In the genomic region with DNA sequence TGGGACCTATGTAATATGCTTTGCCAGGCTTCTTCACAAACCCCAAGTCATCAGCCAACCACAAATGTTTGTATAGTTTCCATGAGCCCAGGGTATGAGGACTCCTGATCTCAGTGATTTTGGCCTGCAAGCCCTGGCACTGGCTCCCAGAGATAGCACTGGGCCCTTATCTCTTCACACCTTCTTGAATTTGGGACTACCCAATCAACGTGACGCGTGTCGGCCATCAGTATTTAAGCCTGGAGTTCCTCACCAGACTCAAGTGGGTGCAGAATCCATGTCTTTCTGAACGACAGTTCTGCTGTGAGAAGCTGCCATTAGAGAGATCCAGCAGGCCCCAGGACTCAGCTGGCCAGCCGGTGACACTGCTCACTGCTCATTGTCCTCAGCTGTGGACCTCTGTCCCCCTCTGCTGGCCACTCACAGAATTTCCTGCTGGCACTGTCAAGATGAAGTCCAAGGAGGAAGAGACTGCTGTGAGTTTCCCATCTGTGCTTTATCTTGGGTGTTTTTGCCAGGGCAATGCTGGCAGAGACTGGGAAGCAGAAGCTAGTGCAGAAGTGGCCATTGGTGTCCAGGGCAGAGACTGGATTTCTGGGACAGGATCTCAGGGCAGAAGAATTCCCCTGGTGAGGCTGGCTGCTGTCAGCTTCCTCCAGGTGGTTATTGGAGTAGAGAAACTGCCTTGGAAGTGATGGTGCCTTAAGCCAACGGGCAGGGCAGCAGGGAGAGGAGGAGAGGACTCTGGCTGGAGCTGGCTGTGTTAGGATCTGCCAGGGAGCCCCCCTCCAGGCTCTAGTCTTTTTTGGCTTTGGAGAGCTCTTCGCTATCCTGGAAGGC, we compare ENCODE assay signal across 1 cellular context.
TF ChIP-seq lines count a peak whose summit lies in the region.

No MANE protein-coding gene starts in this region.

TF ChIP-seq in K562, 482 proteins besides CTCF, POLR2A, EP300 and RAD21 (continued from another document and continues in another):
- TF ChIP-seq, protein P1, sequence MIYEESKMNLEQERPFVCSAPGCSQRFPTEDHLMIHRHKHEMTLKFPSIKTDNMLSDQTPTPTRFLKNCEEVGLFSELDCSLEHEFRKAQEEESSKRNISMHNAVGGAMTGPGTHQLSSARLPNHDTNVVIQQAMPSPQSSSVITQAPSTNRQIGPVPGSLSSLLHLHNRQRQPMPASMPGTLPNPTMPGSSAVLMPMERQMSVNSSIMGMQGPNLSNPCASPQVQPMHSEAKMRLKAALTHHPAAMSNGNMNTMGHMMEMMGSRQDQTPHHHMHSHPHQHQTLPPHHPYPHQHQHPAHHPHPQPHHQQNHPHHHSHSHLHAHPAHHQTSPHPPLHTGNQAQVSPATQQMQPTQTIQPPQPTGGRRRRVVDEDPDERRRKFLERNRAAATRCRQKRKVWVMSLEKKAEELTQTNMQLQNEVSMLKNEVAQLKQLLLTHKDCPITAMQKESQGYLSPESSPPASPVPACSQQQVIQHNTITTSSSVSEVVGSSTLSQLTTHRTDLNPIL (CRISPR knock-in tag; IDR thresholded peaks at IDR 0.05), result no peak
- TF ChIP-seq LEF1 (IDR thresholded peaks at IDR 0.05) (peak; percentile 68), TEAD2 (tag; IDR thresholded peaks at IDR 0.05) (no peak), ZNF589 (CRISPR knock-in tag; IDR thresholded peaks at IDR 0.05; ENCODE audit: low read depth) (peak; percentile 90), TCF7L2 (IDR thresholded peaks at IDR 0.05; ENCODE audit: low read depth, low read length) (no peak), BRF1 (IDR thresholded peaks at IDR 0.05; ENCODE audit: borderline replicate concordance, extremely low read depth, insufficient read length) (no peak), SMAD1 (IDR thresholded peaks at IDR 0.05; ENCODE audit: low read depth, low read length, partially characterized antibody) (peak; percentile 19), CAMTA2 (CRISPR knock-in tag; conservative IDR thresholded peaks at IDR 0.05) (no peak), CHD1 (IDR thresholded peaks at IDR 0.05; ENCODE audit: low read length) (no peak), ATF7 (IDR thresholded peaks at IDR 0.05) (peak; percentile 82), HNRNPH1 (optimal IDR thresholded peaks at IDR 0.05; ENCODE audit: low read depth, low read length) (no peak), E2F3 (CRISPR knock-in tag; IDR thresholded peaks at IDR 0.05) (no peak), PRMT5 (CRISPR knock-in tag; IDR thresholded peaks at IDR 0.05) (no peak), NONO (IDR thresholded peaks at IDR 0.05; ENCODE audit: low read depth in 2 of 2, low read length in 1 of 2) (peak in 1 of 2 experiments; percentile 71; a peak in 1 of 4 replicates), SIN3A (IDR thresholded peaks at IDR 0.05; ENCODE audit: borderline replicate concordance in 2 of 2, control insufficient read depth in 1 of 2, low read depth in 2 of 2, low read length in 2 of 2) (peak in 1 of 2 experiments; percentile 35; a peak in 1 of 4 replicates), TCFL5 (CRISPR knock-in tag; conservative IDR thresholded peaks at IDR 0.05) (no peak), ZNF253 (CRISPR knock-in tag; conservative IDR thresholded peaks at IDR 0.05) (no peak), MAZ (CRISPR knock-in tag; conservative IDR thresholded peaks at IDR 0.05 in 1 of 2, IDR thresholded peaks at IDR 0.05 in 1 of 2) (peak; percentile 71 to 80), ZNF764 (CRISPR knock-in tag; IDR thresholded peaks at IDR 0.05; ENCODE audit: low read depth) (no peak), ZBTB7A (IDR thresholded peaks at IDR 0.05; ENCODE audit: borderline replicate concordance, control insufficient read depth, low read depth, low read length) (no peak), SAFB2 (IDR thresholded peaks at IDR 0.05; ENCODE audit: borderline replicate concordance, low read depth, low read length, severe bottlenecking) (no peak), TGIF2 (CRISPR knock-in tag; IDR thresholded peaks at IDR 0.05) (no peak), RBBP5 (IDR thresholded peaks at IDR 0.05; ENCODE audit: borderline replicate concordance, insufficient read depth, low read length, poor library complexity, severe bottlenecking) (no peak), ZC3H11A (IDR thresholded peaks at IDR 0.05; ENCODE audit: low read depth, low read length) (no peak), GABPB2 (CRISPR knock-in tag; conservative IDR thresholded peaks at IDR 0.05) (no peak), SIN3B (IDR thresholded peaks at IDR 0.05; ENCODE audit: low read depth) (no peak), ZNF830 (CRISPR knock-in tag; IDR thresholded peaks at IDR 0.05) (no peak), RUNX1 (IDR thresholded peaks at IDR 0.05; ENCODE audit: low read depth) (no peak; the same call in 1 of the 2 replicates), NFRKB (IDR thresholded peaks at IDR 0.05; ENCODE audit: low read depth) (no peak), SP1 (CRISPR knock-in tag; IDR thresholded peaks at IDR 0.05) (peak; percentile 80), FOXA1 (IDR thresholded peaks at IDR 0.05; ENCODE audit: borderline replicate concordance) (no peak), KLF13 (tag; IDR thresholded peaks at IDR 0.05; ENCODE audit: borderline replicate concordance, low read depth) (no peak), SRF (CRISPR knock-in tag; IDR thresholded peaks at IDR 0.05) (no peak; a peak in 1 of 4 replicates), XRCC4 (IDR thresholded peaks at IDR 0.05; ENCODE audit: extremely low read depth, insufficient read depth, insufficient read length) (no peak), ZNF165 (CRISPR knock-in tag; IDR thresholded peaks at IDR 0.05; ENCODE audit: borderline replicate concordance) (no peak), ARHGAP35 (IDR thresholded peaks at IDR 0.05; ENCODE audit: partially characterized antibody) (no peak), FOSL1 (tag; conservative IDR thresholded peaks at IDR 0.05) (peak; percentile 84), HMG20A (CRISPR knock-in tag; conservative IDR thresholded peaks at IDR 0.05) (no peak), RCOR1 (IDR thresholded peaks at IDR 0.05; ENCODE audit: borderline replicate concordance in 1 of 2, low read depth in 2 of 2, low read length in 2 of 2) (peak; percentile 92 to 96), CBFA2T2 (conservative IDR thresholded peaks at IDR 0.05) (peak; percentile 95), NR1H2 (CRISPR knock-in tag; IDR thresholded peaks at IDR 0.05) (no peak), SREBF2 (CRISPR knock-in tag; IDR thresholded peaks at IDR 0.05) (no peak), NFE2L1 (tag; IDR thresholded peaks at IDR 0.05; ENCODE audit: borderline replicate concordance, low read depth) (no peak), NCOR1 (IDR thresholded peaks at IDR 0.05) (peak; percentile 94), STAT5A (IDR thresholded peaks at IDR 0.05; ENCODE audit: borderline replicate concordance, low read length) (peak; percentile 86)
- TF ChIP-seq, protein P2, sequence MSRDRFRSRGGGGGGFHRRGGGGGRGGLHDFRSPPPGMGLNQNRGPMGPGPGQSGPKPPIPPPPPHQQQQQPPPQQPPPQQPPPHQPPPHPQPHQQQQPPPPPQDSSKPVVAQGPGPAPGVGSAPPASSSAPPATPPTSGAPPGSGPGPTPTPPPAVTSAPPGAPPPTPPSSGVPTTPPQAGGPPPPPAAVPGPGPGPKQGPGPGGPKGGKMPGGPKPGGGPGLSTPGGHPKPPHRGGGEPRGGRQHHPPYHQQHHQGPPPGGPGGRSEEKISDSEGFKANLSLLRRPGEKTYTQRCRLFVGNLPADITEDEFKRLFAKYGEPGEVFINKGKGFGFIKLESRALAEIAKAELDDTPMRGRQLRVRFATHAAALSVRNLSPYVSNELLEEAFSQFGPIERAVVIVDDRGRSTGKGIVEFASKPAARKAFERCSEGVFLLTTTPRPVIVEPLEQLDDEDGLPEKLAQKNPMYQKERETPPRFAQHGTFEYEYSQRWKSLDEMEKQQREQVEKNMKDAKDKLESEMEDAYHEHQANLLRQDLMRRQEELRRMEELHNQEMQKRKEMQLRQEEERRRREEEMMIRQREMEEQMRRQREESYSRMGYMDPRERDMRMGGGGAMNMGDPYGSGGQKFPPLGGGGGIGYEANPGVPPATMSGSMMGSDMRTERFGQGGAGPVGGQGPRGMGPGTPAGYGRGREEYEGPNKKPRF (IDR thresholded peaks at IDR 0.05; ENCODE audit: low read depth, low read length), result no peak
- TF ChIP-seq, protein P3, sequence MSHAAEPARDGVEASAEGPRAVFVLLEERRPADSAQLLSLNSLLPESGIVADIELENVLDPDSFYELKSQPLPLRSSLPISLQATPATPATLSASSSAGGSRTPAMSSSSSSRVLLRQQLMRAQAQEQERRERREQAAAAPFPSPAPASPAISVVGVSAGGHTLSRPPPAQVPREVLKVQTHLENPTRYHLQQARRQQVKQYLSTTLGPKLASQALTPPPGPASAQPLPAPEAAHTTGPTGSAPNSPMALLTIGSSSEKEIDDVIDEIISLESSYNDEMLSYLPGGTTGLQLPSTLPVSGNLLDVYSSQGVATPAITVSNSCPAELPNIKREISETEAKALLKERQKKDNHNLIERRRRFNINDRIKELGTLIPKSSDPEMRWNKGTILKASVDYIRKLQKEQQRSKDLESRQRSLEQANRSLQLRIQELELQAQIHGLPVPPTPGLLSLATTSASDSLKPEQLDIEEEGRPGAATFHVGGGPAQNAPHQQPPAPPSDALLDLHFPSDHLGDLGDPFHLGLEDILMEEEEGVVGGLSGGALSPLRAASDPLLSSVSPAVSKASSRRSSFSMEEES (CRISPR knock-in tag; IDR thresholded peaks at IDR 0.05), result no peak
- TF ChIP-seq, protein P4, sequence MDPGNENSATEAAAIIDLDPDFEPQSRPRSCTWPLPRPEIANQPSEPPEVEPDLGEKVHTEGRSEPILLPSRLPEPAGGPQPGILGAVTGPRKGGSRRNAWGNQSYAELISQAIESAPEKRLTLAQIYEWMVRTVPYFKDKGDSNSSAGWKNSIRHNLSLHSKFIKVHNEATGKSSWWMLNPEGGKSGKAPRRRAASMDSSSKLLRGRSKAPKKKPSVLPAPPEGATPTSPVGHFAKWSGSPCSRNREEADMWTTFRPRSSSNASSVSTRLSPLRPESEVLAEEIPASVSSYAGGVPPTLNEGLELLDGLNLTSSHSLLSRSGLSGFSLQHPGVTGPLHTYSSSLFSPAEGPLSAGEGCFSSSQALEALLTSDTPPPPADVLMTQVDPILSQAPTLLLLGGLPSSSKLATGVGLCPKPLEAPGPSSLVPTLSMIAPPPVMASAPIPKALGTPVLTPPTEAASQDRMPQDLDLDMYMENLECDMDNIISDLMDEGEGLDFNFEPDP (CRISPR knock-in tag; IDR thresholded peaks at IDR 0.05), result no peak
- TF ChIP-seq, protein P5, sequence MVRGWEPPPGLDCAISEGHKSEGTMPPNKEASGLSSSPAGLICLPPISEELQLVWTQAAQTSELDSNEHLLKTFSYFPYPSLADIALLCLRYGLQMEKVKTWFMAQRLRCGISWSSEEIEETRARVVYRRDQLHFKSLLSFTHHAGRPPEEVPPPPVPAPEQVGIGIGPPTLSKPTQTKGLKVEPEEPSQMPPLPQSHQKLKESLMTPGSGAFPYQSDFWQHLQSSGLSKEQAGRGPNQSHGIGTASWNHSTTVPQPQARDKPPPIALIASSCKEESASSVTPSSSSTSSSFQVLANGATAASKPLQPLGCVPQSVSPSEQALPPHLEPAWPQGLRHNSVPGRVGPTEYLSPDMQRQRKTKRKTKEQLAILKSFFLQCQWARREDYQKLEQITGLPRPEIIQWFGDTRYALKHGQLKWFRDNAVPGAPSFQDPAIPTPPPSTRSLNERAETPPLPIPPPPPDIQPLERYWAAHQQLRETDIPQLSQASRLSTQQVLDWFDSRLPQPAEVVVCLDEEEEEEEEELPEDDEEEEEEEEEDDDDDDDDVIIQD (CRISPR knock-in tag; IDR thresholded peaks at IDR 0.05), result no peak
- TF ChIP-seq, protein P6, sequence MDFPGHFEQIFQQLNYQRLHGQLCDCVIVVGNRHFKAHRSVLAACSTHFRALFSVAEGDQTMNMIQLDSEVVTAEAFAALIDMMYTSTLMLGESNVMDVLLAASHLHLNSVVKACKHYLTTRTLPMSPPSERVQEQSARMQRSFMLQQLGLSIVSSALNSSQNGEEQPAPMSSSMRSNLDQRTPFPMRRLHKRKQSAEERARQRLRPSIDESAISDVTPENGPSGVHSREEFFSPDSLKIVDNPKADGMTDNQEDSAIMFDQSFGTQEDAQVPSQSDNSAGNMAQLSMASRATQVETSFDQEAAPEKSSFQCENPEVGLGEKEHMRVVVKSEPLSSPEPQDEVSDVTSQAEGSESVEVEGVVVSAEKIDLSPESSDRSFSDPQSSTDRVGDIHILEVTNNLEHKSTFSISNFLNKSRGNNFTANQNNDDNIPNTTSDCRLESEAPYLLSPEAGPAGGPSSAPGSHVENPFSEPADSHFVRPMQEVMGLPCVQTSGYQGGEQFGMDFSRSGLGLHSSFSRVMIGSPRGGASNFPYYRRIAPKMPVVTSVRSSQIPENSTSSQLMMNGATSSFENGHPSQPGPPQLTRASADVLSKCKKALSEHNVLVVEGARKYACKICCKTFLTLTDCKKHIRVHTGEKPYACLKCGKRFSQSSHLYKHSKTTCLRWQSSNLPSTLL (IDR thresholded peaks at IDR 0.05), result no peak
- TF ChIP-seq, protein P7, sequence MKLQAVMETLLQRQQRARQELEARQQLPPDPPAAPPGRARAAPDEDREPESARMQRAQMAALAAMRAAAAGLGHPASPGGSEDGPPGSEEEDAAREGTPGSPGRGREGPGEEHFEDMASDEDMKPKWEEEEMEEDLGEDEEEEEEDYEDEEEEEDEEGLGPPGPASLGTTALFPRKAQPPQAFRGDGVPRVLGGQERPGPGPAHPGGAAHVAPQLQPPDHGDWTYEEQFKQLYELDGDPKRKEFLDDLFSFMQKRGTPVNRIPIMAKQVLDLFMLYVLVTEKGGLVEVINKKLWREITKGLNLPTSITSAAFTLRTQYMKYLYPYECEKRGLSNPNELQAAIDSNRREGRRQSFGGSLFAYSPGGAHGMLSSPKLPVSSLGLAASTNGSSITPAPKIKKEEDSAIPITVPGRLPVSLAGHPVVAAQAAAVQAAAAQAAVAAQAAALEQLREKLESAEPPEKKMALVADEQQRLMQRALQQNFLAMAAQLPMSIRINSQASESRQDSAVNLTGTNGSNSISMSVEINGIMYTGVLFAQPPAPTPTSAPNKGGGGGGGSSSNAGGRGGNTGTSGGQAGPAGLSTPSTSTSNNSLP (IDR thresholded peaks at IDR 0.05; ENCODE audit: borderline replicate concordance, low read depth, low read length), result no peak
- TF ChIP-seq, protein P8, sequence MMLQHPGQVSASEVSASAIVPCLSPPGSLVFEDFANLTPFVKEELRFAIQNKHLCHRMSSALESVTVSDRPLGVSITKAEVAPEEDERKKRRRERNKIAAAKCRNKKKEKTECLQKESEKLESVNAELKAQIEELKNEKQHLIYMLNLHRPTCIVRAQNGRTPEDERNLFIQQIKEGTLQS (IDR thresholded peaks at IDR 0.05), result peak; percentile 38; the same call in 1 of the 2 replicates
- TF ChIP-seq, protein P8 (CRISPR knock-in tag; conservative IDR thresholded peaks at IDR 0.05), result peak; percentile 88
- TF ChIP-seq, protein P9, sequence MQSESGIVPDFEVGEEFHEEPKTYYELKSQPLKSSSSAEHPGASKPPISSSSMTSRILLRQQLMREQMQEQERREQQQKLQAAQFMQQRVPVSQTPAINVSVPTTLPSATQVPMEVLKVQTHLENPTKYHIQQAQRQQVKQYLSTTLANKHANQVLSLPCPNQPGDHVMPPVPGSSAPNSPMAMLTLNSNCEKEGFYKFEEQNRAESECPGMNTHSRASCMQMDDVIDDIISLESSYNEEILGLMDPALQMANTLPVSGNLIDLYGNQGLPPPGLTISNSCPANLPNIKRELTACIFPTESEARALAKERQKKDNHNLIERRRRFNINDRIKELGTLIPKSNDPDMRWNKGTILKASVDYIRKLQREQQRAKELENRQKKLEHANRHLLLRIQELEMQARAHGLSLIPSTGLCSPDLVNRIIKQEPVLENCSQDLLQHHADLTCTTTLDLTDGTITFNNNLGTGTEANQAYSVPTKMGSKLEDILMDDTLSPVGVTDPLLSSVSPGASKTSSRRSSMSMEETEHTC (IDR thresholded peaks at IDR 0.05), result no peak
